11 cellular contexts compared by ENCODE assay signal in genomic region chrX:2828404-2829065, GRCh38. TPM values are rescaled to one million over a fixed set of nuclear protein-coding genes. Genes with fewer than 3 reads are reported as not detected.
DNase-seq lines count a peak whose midpoint lies in the region; ATAC-seq, FAIRE-seq and TF ChIP-seq lines count a peak whose summit lies in the region.
"Had no signal": no experiment of that assay in that cellular context is flagged by ENCODE, and none has a peak within 500 bp of the region (broad histone marks: within the 10 kb centered on the region; RNA-seq: fewer than 3 reads in every experiment).

TSS of gene GYG2 (plus strand) at chrX:2828930. CDS start at chrX:2830189, 1,259 bp downstream.

- ATAC-seq in A549 (peak; percentile 83 to 91), GM21528 (IDR thresholded peaks at IDR 0.05; ENCODE audit: low FRiP score, unreplicated experiment) (no peak), GM18502 (IDR thresholded peaks at IDR 0.05; ENCODE audit: poor library complexity, unreplicated experiment) (no peak)
- ATAC-seq: CD8-positive, alpha-beta T cell had no signal

- FAIRE-seq in A549 (lab: Jason Lieb, UNC) (no peak), H1 (lab: Jason Lieb, UNC) (no peak)

- 0 out of 3 replicates have a peak, but pooled peaks have one; percentile 8 for TF ChIP-seq CTCF in A549 (IDR thresholded peaks at IDR 0.05)
- peak in 1 of 3 experiments; percentile 14; a peak in 1 of 4 replicates for TF ChIP-seq CTCF in H1 (IDR thresholded peaks at IDR 0.05; ENCODE audit: control extremely low read depth in 1 of 3, insufficient read depth in 1 of 3, low read depth in 1 of 3, low read length in 3 of 3)

- peak within 1 kb of the TSS; percentile 60 for H3K18ac ChIP-seq in H1 (ENCODE audit: extremely low read depth, low read length)
- H3K18ac ChIP-seq in mesendoderm (ENCODE audit: low read length): peak within 1 kb of the TSS; percentile 94

- peak within 1 kb of the TSS; percentile 90 for H2AFZ ChIP-seq in H1 (ENCODE audit: low read length)

- H2AK5ac ChIP-seq in H1 (ENCODE audit: low read depth, low read length) (no peak within 1 kb of the TSS), mesendoderm (ENCODE audit: low read length) (no peak within 1 kb of the TSS)

- peak within 1 kb of the TSS; percentile 69 for H3K4me3 ChIP-seq in A549
- peak within 1 kb of the TSS; percentile 40 to 75 (median 55) for H3K4me3 ChIP-seq in H1 (ENCODE audit: extremely low read depth in 1 of 4, insufficient read depth in 2 of 4, low read depth in 3 of 4, low read length in 4 of 4)
- H3K4me3 ChIP-seq in mesendoderm (ENCODE audit: low read length): peak within 1 kb of the TSS; percentile 29

- CTCF ChIA-PET in A549 (lab: Yijun Ruan, JAX) (no interaction called here), H1 (lab: Charles Lee; ENCODE audit: partially characterized antibody) (no interaction called here)

- in situ Hi-C loops in KBM-7 (cut with MboI; ENCODE audit: low pct_unique_long_range_greater_than_20kb, low sequenced_read_pairs): no loop called here

- no peak within 1 kb of the TSS for H2BK20ac ChIP-seq in H1 (ENCODE audit: low read length)

- H3K14ac ChIP-seq in H1 (ENCODE audit: insufficient read length): no peak within 1 kb of the TSS

- no peaks in the 10 kb centered on the region for H3K9me3 ChIP-seq in A549
- no peaks in the 10 kb centered on the region for H3K9me3 ChIP-seq in H1 (ENCODE audit: insufficient read depth in 2 of 2, low read depth in 1 of 2, low read length in 1 of 2)

- peak within 1 kb of the TSS; percentile 27 for H4K91ac ChIP-seq in H1 (replicated peaks; ENCODE audit: insufficient read length, low read length)

- H4K5ac ChIP-seq in H1 (ENCODE audit: insufficient read length, low read depth, low read length) (peak within 1 kb of the TSS; percentile 15), mesendoderm (ENCODE audit: low read length) (no peak within 1 kb of the TSS)

- H2BK5ac ChIP-seq in H1 (ENCODE audit: low read depth, low read length) (no peak within 1 kb of the TSS), mesendoderm (ENCODE audit: low read length) (no peak within 1 kb of the TSS)

- 57% methylated on average over 12 of the region's 63 CpGs for WGBS in A549 (ENCODE audit: missing lambda C conversion rate)
- WGBS in H1 (ENCODE audit: extremely low coverage in 1 of 2, insufficient coverage in 1 of 2, insufficient read length in 1 of 2, insufficient replicate concordance in 2 of 2, low coverage in 1 of 2, low lambda C conversion rate in 2 of 2, missing lambda C conversion rate in 1 of 2), 2 experiments: 28% methylated on average over 12 of the region's 63 CpGs; no CpG with 5 or more reads in 1 of the 2 experiments
- WGBS in mesendoderm (ENCODE audit: extremely low coverage, insufficient coverage, low lambda C conversion rate): no CpG with 5 or more reads among the region's 63 CpGs

- H3K4ac ChIP-seq in H1 (replicated peaks; ENCODE audit: insufficient read length, low read depth, low read length) (peak within 1 kb of the TSS; percentile 1), mesendoderm (ENCODE audit: low read depth, low read length) (peak within 1 kb of the TSS; percentile 92)

- peaks cover 9% of the 10 kb centered on the region; the same call in 1 of the 2 replicates for H3K23me2 ChIP-seq in H1 (ENCODE audit: low read depth, low read length)

- DNase-seq in A549 (ENCODE audit: low read depth in 1 of 2, low spot score in 1 of 2): peak in 1 of 2 experiments; percentile 56
- DNase-seq in KBM-7: peak; percentile 36
- peak in 1 of 2 experiments; percentile 76 for DNase-seq in H1 (ENCODE audit: low read depth in 1 of 2, low spot score in 2 of 2)
- DNase-seq in mesendoderm: peak; percentile 82
- DNase-seq in NCI-H1048 (lab: John Stamatoyannopoulos, UW): no peak
- no peak for DNase-seq in posterior vena cava (ENCODE audit: low spot score)
- DNase-seq: activated T-cell treated with anti-CD3 and anti-CD28 coated beads, Interleukin-2, amount 50 U/mL, for 1 hour; NCI-H2029 had no signal

- H4K20me1 ChIP-seq in H1 (replicated peaks in 1 of 2; ENCODE audit: control insufficient read depth in 1 of 2, insufficient read depth in 2 of 2, low read length in 2 of 2): no peaks in the 10 kb centered on the region

- H3K27me3 ChIP-seq in H1 (replicated peaks in 1 of 4; ENCODE audit: control insufficient read depth in 3 of 4, extremely low read depth in 1 of 4, insufficient read depth in 3 of 4, low read length in 3 of 4) (peaks cover 0 to 4% (median 0%) of the 10 kb centered on the region in 4 experiments; a peak in 2 of 7 replicates), mesendoderm (ENCODE audit: insufficient read depth, low read length, poor library complexity) (no peaks in the 10 kb centered on the region)

- peak within 1 kb of the TSS; percentile 71 for H3K4me2 ChIP-seq in A549
- peak within 1 kb of the TSS; percentile 62 to 65 for H3K4me2 ChIP-seq in H1 (ENCODE audit: insufficient read depth in 1 of 2, low read depth in 2 of 2, low read length in 2 of 2)
- peak within 1 kb of the TSS; percentile 42 for H3K4me2 ChIP-seq in mesendoderm (ENCODE audit: low read length)

- H4K8ac ChIP-seq in H1 (ENCODE audit: extremely low read depth, insufficient read depth, low read length) (no peak within 1 kb of the TSS; the same call in 1 of the 2 replicates), mesendoderm (ENCODE audit: low read depth, low read length) (no peak within 1 kb of the TSS)

- no peak for TF ChIP-seq POLR2A in A549 (IDR thresholded peaks at IDR 0.05; ENCODE audit: low read length)
- no peak for TF ChIP-seq POLR2A in H1 (IDR thresholded peaks at IDR 0.05; ENCODE audit: control extremely low read depth in 1 of 2, low read depth in 2 of 2, low read length in 2 of 2)

- H3K27ac ChIP-seq in A549 (peak within 1 kb of the TSS; percentile 75 to 93), H1 (ENCODE audit: low read depth, low read length) (no peak within 1 kb of the TSS), mesendoderm (ENCODE audit: low read depth, low read length) (no peak within 1 kb of the TSS)

- no peaks in the 10 kb centered on the region; the same call in 2 of the 3 replicates for H3K4me1 ChIP-seq in A549
- peaks cover 0 to 5% (median 1%) of the 10 kb centered on the region in 4 experiments; a peak in 4 of 7 replicates for H3K4me1 ChIP-seq in H1 (replicated peaks in 1 of 4; ENCODE audit: control insufficient read depth in 3 of 4, insufficient read depth in 4 of 4, low read length in 3 of 4)
- no peaks in the 10 kb centered on the region for H3K4me1 ChIP-seq in mesendoderm (ENCODE audit: control insufficient read depth, low read depth, low read length)

- peaks cover 0 to 10% (median 1%) of the 10 kb centered on the region in 4 experiments; a peak in 3 of 8 replicates for H3K36me3 ChIP-seq in H1 (ENCODE audit: control insufficient read depth in 2 of 4, insufficient read depth in 4 of 4, low read length in 3 of 4)
- H3K36me3 ChIP-seq in mesendoderm (ENCODE audit: control insufficient read depth, insufficient read depth, low read length): no peaks in the 10 kb centered on the region

- H3K56ac ChIP-seq in H1 (replicated peaks; ENCODE audit: insufficient read length, low read depth, low read length) (no peak within 1 kb of the TSS), mesendoderm (ENCODE audit: low read length) (peak within 1 kb of the TSS; percentile 82)

- H3K79me1 ChIP-seq in H1 (ENCODE audit: low read depth, low read length): no peaks in the 10 kb centered on the region
- H3K79me1 ChIP-seq in mesendoderm (ENCODE audit: low read length): no peaks in the 10 kb centered on the region

- no peak within 1 kb of the TSS; the same call in 1 of the 2 replicates for H2BK15ac ChIP-seq in H1 (ENCODE audit: low read length)
- no peak within 1 kb of the TSS for H2BK15ac ChIP-seq in mesendoderm (replicated peaks; ENCODE audit: low read depth)

- peaks cover 0 to 19% of the 10 kb centered on the region in 2 experiments; a peak in 2 of 4 replicates for H3K79me2 ChIP-seq in H1 (ENCODE audit: control insufficient read depth in 1 of 2, insufficient read depth in 2 of 2, low read length in 2 of 2)
- H3K79me2 ChIP-seq in mesendoderm (ENCODE audit: control insufficient read depth, insufficient read depth, low read length): peaks cover 6% of the 10 kb centered on the region

- TF ChIP-seq EP300 in A549 (IDR thresholded peaks at IDR 0.05): no peak
- TF ChIP-seq EP300 in H1 (IDR thresholded peaks at IDR 0.05; ENCODE audit: borderline replicate concordance in 1 of 2, low read depth in 2 of 2, low read length in 2 of 2): no peak

- TF ChIP-seq RAD21 in A549 (conservative IDR thresholded peaks at IDR 0.05 in 1 of 2, IDR thresholded peaks at IDR 0.05 in 1 of 2) (peak in 1 of 2 experiments; percentile 27; a peak in 1 of 5 replicates), H1 (IDR thresholded peaks at IDR 0.05 in 1 of 2, conservative IDR thresholded peaks at IDR 0.05 in 1 of 2; ENCODE audit: low read depth in 2 of 2, low read length in 2 of 2) (no peak; a peak in 1 of 4 replicates)

- POLR2A ChIA-PET in A549 (lab: Yijun Ruan, JAX): no interaction called here
- POLR2A ChIA-PET in H1 (lab: Charles Lee; ENCODE audit: partially characterized antibody): no interaction called here

- intact Hi-C loops in posterior vena cava (cut with DNase I): loop anchor here in 1 of 2 donors (10.0 kb wide), 1 partner anchor 184 kb away; no protein-coding TSS in a partner anchor

- peak within 1 kb of the TSS in 1 of 4 experiments; percentile 37; a peak in 1 of 7 replicates for H3K9ac ChIP-seq in H1 (replicated peaks in 1 of 4; ENCODE audit: extremely low read depth in 1 of 4, low read depth in 3 of 4, low read length in 3 of 4)
- peak within 1 kb of the TSS; percentile 71 for H3K9ac ChIP-seq in mesendoderm (ENCODE audit: low read length)

- H2BK12ac ChIP-seq in H1 (ENCODE audit: low read depth, low read length): no peak within 1 kb of the TSS

- H3K23ac ChIP-seq in H1 (ENCODE audit: insufficient read length): no peak within 1 kb of the TSS
- H3K23ac ChIP-seq in mesendoderm (ENCODE audit: low read length): no peak within 1 kb of the TSS

- H2BK120ac ChIP-seq in H1 (replicated peaks; ENCODE audit: low read depth, low read length) (no peak within 1 kb of the TSS), mesendoderm (ENCODE audit: low read depth, low read length) (no peak within 1 kb of the TSS)

RNA-seq across cellular contexts. Expression of gene GYG2, which starts in this region (rescaled TPM):
- polyA plus RNA-seq in A549 (2011; rRNA removed) (14.1 and 14.3 TPM in 2 replicates), A549 (2017; fragmentation: RNase III; extraction: RNeasy Plus Mini Kit Qiagen cat#74134 plus additional on column Dnase treatment) (11.0 to 13.6 TPM (median 12.7 TPM) in 3 replicates), H1 (2011; rRNA removed) (52.8 and 63.7 TPM in 2 replicates)
- 6.8 and 10.2 TPM in 2 replicates for polyA plus RNA-seq in A549 (2012; cell fraction: cytosol; rRNA removed)
- 6.9 and 8.6 TPM in 2 replicates for polyA plus RNA-seq in A549 (2012; cell fraction: nucleus; rRNA removed)
- polyA minus RNA-seq in A549 (2011; rRNA and poly(A)+ RNA removed): 27.1 and 33.3 TPM in 2 replicates
- 65.3 and 65.4 TPM in 2 replicates for total RNA-seq in H1 (2021; fragmentation: NEBNext Ultra II Directional; extraction: Animal tissue kit (Norgen Biotek cat#: 25700))
- 60.6 TPM for polyA plus RNA-seq in H1 (2011; cell fraction: cytosol; rRNA removed)
- polyA plus RNA-seq in H1 (2011; cell fraction: nucleus; rRNA removed): 54.9 TPM
- 49.3 to 58.7 TPM (median 56.4 TPM) in 4 replicates for polyA plus RNA-seq in H1 (2012, experiment 1 of 2)
- polyA plus RNA-seq in H1 (2012, experiment 2 of 2): 26.6 TPM
- 29.1 TPM for polyA plus RNA-seq in H1 (2013, experiment 1 of 2)
- polyA plus RNA-seq in H1 (2013, experiment 2 of 2): 29.7 TPM
- polyA minus RNA-seq in H1 (2011; rRNA and poly(A)+ RNA removed): 78.1 and 104 TPM in 2 replicates
- polyA minus RNA-seq in H1 (2011; cell fraction: cytosol; rRNA and poly(A)+ RNA removed): 55.3 TPM
- polyA minus RNA-seq in H1 (2011; cell fraction: nucleus; rRNA and poly(A)+ RNA removed): 40.5 TPM
- 44.8 TPM for polyA plus RNA-seq in mesendoderm (2013, experiment 1 of 2)
- 47.1 TPM for polyA plus RNA-seq in mesendoderm (2013, experiment 2 of 2)
- total RNA-seq in posterior vena cava: 1 to 10 TPM; 1.4 to 2.7 TPM
- total RNA-seq: CD8-positive, alpha-beta T cell had no signal

Comparison
In these comparisons a context has a peak if more than half of its experiments do, and no peak if none do; other contexts are left out.
1. RNA of gene GYG2 (total RNA-seq): 65.3 to 65.4 TPM in H1; 1.4 to 2.7 TPM in posterior vena cava; every median in the first group is over 10 times any median in the second.
2. ATAC-seq: peak in A549 (2 of 2); none in GM21528 (single experiment) and GM18502 (single experiment).
3. DNase-seq: peak in KBM-7 (single experiment) and mesendoderm (single experiment); none in NCI-H1048 (single experiment) and posterior vena cava (single experiment).
4. H3K27ac ChIP-seq: peak in A549 (2 of 2); none in H1 (single experiment) and mesendoderm (single experiment).
5. Of the 18 proteins assayed by ChIP-seq in both H1 and A549: peak only in H1: MAX and PHF8; only in A549: none; in both: none; in neither: 14; mixed calls (peak in some experiments, not most) for 2.
6. Peak in every context shown above with its lines, with median percentiles within 50 percentile points of each other: H3K4me2 ChIP-seq and H3K4me3 ChIP-seq.